Comparison of ENCODE assay signal across 16 cellular contexts in genomic region chrX:148914783-148915182, GRCh38.
A peak's percentile ranks its signal among the peaks of the same experiment; 100 is the strongest.
DNase-seq lines count a peak whose midpoint lies in the region; ATAC-seq and TF ChIP-seq lines count a peak whose summit lies in the region.
"Had no signal": no experiment of that assay in that cellular context is flagged by ENCODE, and none has a peak within 500 bp of the region (broad histone marks: within the 10 kb centered on the region; RNA-seq: fewer than 3 reads in every experiment).

No MANE protein-coding gene starts in this region.

- in situ Hi-C loops in astrocyte of the spinal cord (cut with HindIII; ENCODE audit: low sequenced_read_pairs) = no loop called here

- no peak for TF ChIP-seq CTCF in astrocyte of the spinal cord (IDR thresholded peaks at IDR 0.05; ENCODE audit: low read depth, low read length)

- intact Hi-C loops in cardiac septum (cut with DNase I) = no loop called here

- no peak overlapping the region for H3K4me3 ChIP-seq in astrocyte of the spinal cord (ENCODE audit: low read depth, low read length)
- H3K4me3 ChIP-seq: left lung had no signal

- peak; percentile 84 for ATAC-seq in GM18511 (IDR thresholded peaks at IDR 0.05; ENCODE audit: unreplicated experiment)
- ATAC-seq in GM21515 (IDR thresholded peaks at IDR 0.05; ENCODE audit: unreplicated experiment) = peak; percentile 87
- peak; percentile 66 for ATAC-seq in HG03095 (IDR thresholded peaks at IDR 0.05; ENCODE audit: unreplicated experiment)
- ATAC-seq: activated T-cell treated with anti-CD3 and anti-CD28 coated beads, Interleukin-2, amount 50 U/mL, for 4 hours; left lung; natural killer cell; T-cell had no signal

- peak; percentile 14 for DNase-seq in astrocyte of the spinal cord (ENCODE audit: low read depth, low spot score)
- no peak for DNase-seq in COLO668 (lab: John Stamatoyannopoulos, UW; ENCODE audit: unreplicated experiment)
- no peak for DNase-seq in cardiac septum (ENCODE audit: low spot score)
- no peak for DNase-seq in NOMO-1 treated with dmso at 0.1 percent for 144 hours (lab: John Stamatoyannopoulos, UW; ENCODE audit: unreplicated experiment)
- no peak for DNase-seq in COR-L47 (lab: John Stamatoyannopoulos, UW)
- DNase-seq: activated CD4-positive, alpha-beta T cell treated with anti-CD3 and anti-CD28 coated beads for 1 hour; activated T-cell treated with anti-CD3 and anti-CD28 coated beads, Interleukin-2, amount 50 U/mL, for 4 hours; DMS53; hippocampal formation; left lung; natural killer cell; retina; T-cell had no signal
